In the genomic region with DNA sequence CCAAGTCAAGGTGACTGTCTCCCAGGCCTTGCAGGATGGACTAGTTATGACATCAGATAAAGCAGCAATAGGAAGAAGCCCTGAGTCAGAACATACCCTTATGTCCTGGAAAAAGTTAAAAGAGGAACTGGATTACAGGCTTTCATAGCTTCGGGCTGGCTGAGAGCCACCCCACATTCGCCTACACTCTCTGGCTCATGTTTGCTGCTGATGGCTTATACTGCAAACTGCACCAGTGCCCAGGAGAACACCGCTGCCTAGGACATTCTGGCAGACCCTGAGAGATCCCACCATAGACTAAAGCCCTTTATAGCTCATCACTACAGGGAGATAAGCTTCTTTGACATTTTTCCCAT, we compare ENCODE assay signal across 10 cellular contexts. TPM values are rescaled to one million over a fixed set of nuclear protein-coding genes. Genes with fewer than 3 reads are reported as not detected.
DNase-seq lines count a peak whose midpoint lies in the region; ATAC-seq, FAIRE-seq and TF ChIP-seq lines count a peak whose summit lies in the region.
"Had no signal": no experiment of that assay in that cellular context is flagged by ENCODE, and none has a peak within 500 bp of the region (broad histone marks: within the 10 kb centered on the region; RNA-seq: fewer than 3 reads in every experiment).

No MANE protein-coding gene starts in this region.

- no peak overlapping the region for H3K9ac ChIP-seq in GM12878 (ENCODE audit: control insufficient read depth, insufficient read depth, low read length)

- H3K9me3 ChIP-seq in GM12878 (replicated peaks; ENCODE audit: control insufficient read depth, insufficient read depth, low read length) = no peaks in the 10 kb centered on the region

- CTCF ChIA-PET in GM12878 (lab: Yijun Ruan, JAX) = interaction anchor here (0.7 kb wide), 1 partner anchor 16 kb away, joined by 3 read pairs; no protein-coding TSS in a partner anchor

- 0% methylated on average over 3 of the region's 3 CpGs for WGBS in GM12878 (ENCODE audit: insufficient coverage, insufficient replicate concordance, low lambda C conversion rate, missing lambda C conversion rate)

- H3K27ac ChIP-seq in GM12878 (ENCODE audit: control insufficient read depth, insufficient read depth) = no peak overlapping the region

- in situ Hi-C loops in GM12878 (cut with MboI) = no loop called here

- no peak for TF ChIP-seq CTCF in GM12878 (IDR thresholded peaks at IDR 0.05 in 2 of 3, conservative IDR thresholded peaks at IDR 0.05 in 1 of 3; ENCODE audit: control insufficient read depth in 2 of 3, extremely low read depth in 1 of 3, insufficient read depth in 1 of 3, low read depth in 3 of 3, low read length in 3 of 3)

- H3K4me1 ChIP-seq in GM12878 (ENCODE audit: control insufficient read depth, insufficient read depth, low read length) = no peaks in the 10 kb centered on the region

- TF ChIP-seq RAD21 in GM12878 (IDR thresholded peaks at IDR 0.05; ENCODE audit: insufficient read depth, low read depth, low read length) = no peak

- DNase-seq in Right ventricle myocardium superior (peak; percentile 69), cardiac septum (ENCODE audit: low spot score) (no peak), GM12878 (ENCODE audit: low read depth, low spot score) (no peak), lung microvascular endothelial cell (ENCODE audit: low read depth in 2 of 2) (peak; percentile 17 to 77), NCI-H2227 treated with DMSO at 0.1 percent for 48 hours (lab: John Stamatoyannopoulos, UW) (no peak), COR-L47 (lab: John Stamatoyannopoulos, UW) (no peak)
- DNase-seq in effector CD8-positive, alpha-beta T cell (lab: John Stamatoyannopoulos, UW) = no peak
- DNase-seq: activated CD4-positive, alpha-beta memory T cell treated with anti-CD3 and anti-CD28 coated beads, Interleukin-2, amount 10 ng/mL, durations not matched to agents 7 days and 5 days had no signal

- no peak overlapping the region for H3K4me2 ChIP-seq in GM12878 (ENCODE audit: control insufficient read depth, insufficient read depth)

- ATAC-seq in Right ventricle myocardium superior (ENCODE audit: poor library complexity) (peak; percentile 47), GM12878 (no peak), HG02763 (IDR thresholded peaks at IDR 0.05; ENCODE audit: unreplicated experiment) (no peak)

- BruUV-seq in GM12878 (replicated peaks; lab: Mats Ljungman, UMichigan) = no TSS peak

- POLR2A ChIA-PET in GM12878 (lab: Charles Lee) = no interaction called here

- TF ChIP-seq EP300 in GM12878 (IDR thresholded peaks at IDR 0.05; ENCODE audit: borderline replicate concordance in 1 of 2, control insufficient read depth in 1 of 2, low read depth in 2 of 2, low read length in 2 of 2) = no peak

- no peak overlapping the region for H2AFZ ChIP-seq in GM12878 (ENCODE audit: control insufficient read depth, low read depth, low read length)

- intact Hi-C loops in Right ventricle myocardium superior (cut with DNase I) = no loop called here
- intact Hi-C loops in cardiac septum (cut with DNase I) = loop anchor here (10.0 kb wide), 1 partner anchor 147 kb away; no protein-coding TSS in a partner anchor
- intact Hi-C loops in GM12878 (cut with micrococcal nuclease; ENCODE audit: unreplicated experiment) = no loop called here

- SMC1A ChIA-PET in GM12878 (lab: Charles Lee; ENCODE audit: uncharacterized antibody, unreplicated experiment) = interaction anchor here (1.6 kb wide), 1 partner anchor 121 kb away, joined by 4 read pairs; no protein-coding TSS in a partner anchor

- no peak for TF ChIP-seq POLR2A in GM12878 (IDR thresholded peaks at IDR 0.05; ENCODE audit: low read depth, low read length)

- no peaks in the 10 kb centered on the region for H3K79me2 ChIP-seq in GM12878 (ENCODE audit: control insufficient read depth, insufficient read depth, low read length)

- no peak for FAIRE-seq in GM12878 (lab: Jason Lieb, UNC)
- FAIRE-seq: A204.1 had no signal

- RAD21 ChIA-PET in GM12878 (lab: Charles Lee; ENCODE audit: unreplicated experiment) = no interaction called here

- H4K20me1 ChIP-seq in GM12878 (ENCODE audit: control insufficient read depth, insufficient read depth) = no peaks in the 10 kb centered on the region

- no peak overlapping the region for H3K4me3 ChIP-seq in GM12878

- no peaks in the 10 kb centered on the region for H3K36me3 ChIP-seq in GM12878 (ENCODE audit: control insufficient read depth in 2 of 2, insufficient read depth in 2 of 2, low read length in 1 of 2)

- H3K27me3 ChIP-seq in GM12878 (replicated peaks in 1 of 2; ENCODE audit: control insufficient read depth in 2 of 2, insufficient read depth in 2 of 2, low read length in 1 of 2) = no peaks in the 10 kb centered on the region; a peak in 1 of 4 replicates

TF ChIP-seq in GM12878, 131 proteins besides CTCF, POLR2A, EP300 and RAD21:
- TF ChIP-seq SPI1 (IDR thresholded peaks at IDR 0.05; ENCODE audit: borderline replicate concordance, insufficient read depth, low read depth, low read length) (peak; percentile 37; the same call in 1 of the 2 replicates), ZNF274 (IDR thresholded peaks at IDR 0.05; ENCODE audit: insufficient read depth, insufficient read length) (no peak)

RNA-seq across cellular contexts. Expression of a gene that starts 20.3 kb away (rescaled TPM):
- total RNA-seq in Right ventricle myocardium superior (958 TPM), cardiac septum (906 TPM), GM12878 (2014; rRNA removed) (0.11 TPM in 1 of 2 replicates, not detected in the other), GM12878 (2014; rRNA removed; fragmentation: Illumina TruSeq; extraction: Trizol) (under 0.01 and 0.05 TPM in 2 replicates), GM12878 (2021) (0.11 and 0.21 TPM in 2 replicates), lung microvascular endothelial cell (under 0.01 and 0.44 TPM in 2 replicates)
- 0.27 and 0.46 TPM in 2 replicates for total RNA-seq in GM12878 (2013; cell fraction: nucleolus; rRNA removed)
- polyA plus RNA-seq in GM12878 (2011; ENCODE audit: low read depth) = not detected
- polyA plus RNA-seq in GM12878 (2011; rRNA removed) (1.2 and 2.1 TPM in 2 replicates), GM12878 (2014; fragmentation: Illumina TruSeq; extraction: Trizol) (0.01 and 0.02 TPM in 2 replicates), GM12878 (2014; fragmentation: Nextera tagmentation; extraction: Ambion mirVana) (under 1 TPM in 1 of 2 experiments, not detected in 1; under 0.01 TPM), GM12878 (2014; rRNA removed) (under 0.01 TPM in 1 of 2 replicates, not detected in the other), GM12878 (2016; fragmentation: Nextera tagmentation; extraction: Ambion mirVana) (under 1 TPM in 1 of 2 experiments, not detected in 1; 0.04 TPM)
- 0.57 and 0.58 TPM in 2 replicates for polyA plus RNA-seq in GM12878 (2011; cell fraction: cytosol; rRNA removed)
- polyA plus RNA-seq in GM12878 (2011; cell fraction: nucleus; rRNA removed) = 1.2 TPM in 2 replicates
- not detected in 2 replicates for polyA plus RNA-seq in GM12878 (2012)
- 10.5 and 14.9 TPM in 2 replicates for polyA minus RNA-seq in GM12878 (2011; rRNA and poly(A)+ RNA removed)
- polyA minus RNA-seq in GM12878 (2011; cell fraction: cytosol; rRNA and poly(A)+ RNA removed) = 2.5 and 2.9 TPM in 2 replicates
- 5.4 and 5.5 TPM in 2 replicates for polyA minus RNA-seq in GM12878 (2011; cell fraction: nucleus; rRNA and poly(A)+ RNA removed)

Comparison
In these comparisons a context has a peak if more than half of its experiments do, and no peak if none do; other contexts are left out.
1. DNase-seq: peak in Right ventricle myocardium superior (single experiment) and lung microvascular endothelial cell (2 of 2); none in cardiac septum (single experiment), GM12878 (single experiment), NCI-H2227 treated with DMSO at 0.1 percent for 48 hours (single experiment), COR-L47 (single experiment) and effector CD8-positive, alpha-beta T cell (single experiment).
2. RNA of a gene that starts 20.3 kb away (total RNA-seq): 958 TPM in Right ventricle myocardium superior (single experiment) and 906 TPM in cardiac septum (single experiment); under 0.01 to 0.46 TPM in GM12878 and under 0.01 to 0.44 TPM in lung microvascular endothelial cell; every median in the first group is over 100 times any median in the second.